In the genomic region with DNA sequence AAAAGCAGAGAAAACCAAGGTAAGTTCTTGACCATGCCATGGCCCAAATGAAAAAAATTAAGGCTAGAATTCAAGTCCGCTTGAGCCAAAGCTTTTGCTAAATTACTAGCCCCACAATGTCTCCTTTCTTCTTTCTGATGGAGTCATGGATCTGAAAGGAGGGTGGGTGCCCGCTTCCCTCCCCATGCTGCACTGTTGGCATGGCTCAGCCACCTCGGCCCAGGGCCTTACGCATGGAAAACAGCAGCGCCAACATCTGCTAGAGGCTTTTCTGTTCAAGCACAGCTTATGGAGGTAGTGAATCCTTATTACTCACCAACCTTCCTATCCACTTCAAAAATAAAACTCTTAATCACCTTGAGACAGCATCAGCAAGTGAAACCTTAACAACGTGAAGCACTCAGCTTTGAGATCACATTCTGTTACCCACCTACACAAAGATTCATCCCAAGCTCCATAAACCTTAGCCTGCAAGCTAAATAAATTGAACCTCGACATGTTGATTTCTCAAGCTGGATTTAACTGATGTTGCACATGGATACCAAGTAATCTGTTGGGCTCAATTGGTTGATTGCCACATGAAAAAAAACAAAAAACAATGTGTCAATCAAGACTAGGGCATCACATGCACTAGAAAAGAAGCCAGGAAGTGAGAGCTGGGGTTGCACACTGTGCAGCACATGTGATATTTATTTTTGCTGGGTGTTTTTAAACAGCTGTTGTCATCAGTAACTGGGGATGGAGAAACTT, we compare ENCODE assay signal across 12 cellular contexts. TPM values are rescaled to one million over a fixed set of nuclear protein-coding genes. Genes with fewer than 3 reads are reported as not detected.
DNase-seq lines count a peak whose midpoint lies in the region; ATAC-seq lines count a peak whose summit lies in the region.
"Had no signal": no experiment of that assay in that cellular context is flagged by ENCODE, and none has a peak within 500 bp of the region (broad histone marks: within the 10 kb centered on the region; RNA-seq: fewer than 3 reads in every experiment).

No MANE protein-coding gene starts in this region.

- H3K4me3 Mint-ChIP-seq in CD4-positive, CD25-positive, alpha-beta regulatory T cell = peak overlapping the region; percentile 17 to 81 (median 60)
- H3K4me3 Mint-ChIP-seq in activated T-helper 1 cell treated with anti-CD3 and anti-CD28 coated beads, Interleukin-12 subunit alpha, Interleukin-12 subunit beta, Interleukin-2, Interleukin-4 antibody, amounts not matched to agents 30 ng/mL and 10 ng/mL and 1 ng/mL, durations not matched to agents 14 hours and 24 hours and 36 hours = no peak overlapping the region

- peak overlapping the region; percentile 95 to 98 (median 96) for H3K27ac Mint-ChIP-seq in CD4-positive, CD25-positive, alpha-beta regulatory T cell
- H3K27ac Mint-ChIP-seq in activated T-helper 1 cell treated with anti-CD3 and anti-CD28 coated beads, Interleukin-12 subunit alpha, Interleukin-12 subunit beta, Interleukin-2, Interleukin-4 antibody, amounts not matched to agents 30 ng/mL and 10 ng/mL and 1 ng/mL, durations not matched to agents 14 hours and 24 hours and 36 hours = peak overlapping the region; percentile 74

- DNase-seq in CD4-positive, CD25-positive, alpha-beta regulatory T cell = peak in 2 of 3 donors; percentile 69 to 86
- no peak for DNase-seq in activated T-helper 1 cell treated with anti-CD3 and anti-CD28 coated beads, Interleukin-12 subunit alpha, Interleukin-12 subunit beta, Interleukin-2, Interleukin-4 antibody, amounts not matched to agents 30 ng/mL and 10 ng/mL and 1 ng/mL, durations not matched to agents 14 hours and 24 hours and 36 hours (ENCODE audit: low spot score)
- DNase-seq in myocyte (ENCODE audit: low read depth) (peak; percentile 87), NCI-H1105 (lab: John Stamatoyannopoulos, UW) (no peak), NCI-H1694 (lab: John Stamatoyannopoulos, UW) (no peak), NCI-H1092 treated with DMSO at 0.1 percent for 48 hours (lab: John Stamatoyannopoulos, UW) (no peak)
- DNase-seq: kidney had no signal

- no peaks in the 10 kb centered on the region for H3K36me3 Mint-ChIP-seq in CD4-positive, CD25-positive, alpha-beta regulatory T cell
- peaks cover 9% of the 10 kb centered on the region for H3K36me3 Mint-ChIP-seq in activated T-helper 1 cell treated with anti-CD3 and anti-CD28 coated beads, Interleukin-12 subunit alpha, Interleukin-12 subunit beta, Interleukin-2, Interleukin-4 antibody, amounts not matched to agents 30 ng/mL and 10 ng/mL and 1 ng/mL, durations not matched to agents 14 hours and 24 hours and 36 hours (ENCODE audit: low read depth)

- peaks cover 52% of the 10 kb centered on the region for H3K4me1 ChIP-seq in CD4-positive, CD25-positive, alpha-beta regulatory T cell (ENCODE audit: control insufficient read depth, insufficient read depth, low read length, poor library complexity, severe bottlenecking)

- ATAC-seq in CD4-positive, CD25-positive, alpha-beta regulatory T cell (ENCODE audit: low read depth in 2 of 2) = peak; percentile 87
- ATAC-seq in GM21529 (IDR thresholded peaks at IDR 0.05; ENCODE audit: unreplicated experiment) (peak; percentile 70), HG03521 (IDR thresholded peaks at IDR 0.05; ENCODE audit: unreplicated experiment) (no peak)

- intact Hi-C loops in activated T-helper 1 cell treated with anti-CD3 and anti-CD28 coated beads, Interleukin-12 subunit alpha, Interleukin-12 subunit beta, Interleukin-2, Interleukin-4 antibody, amounts not matched to agents 30 ng/mL and 10 ng/mL and 1 ng/mL, durations not matched to agents 14 hours and 24 hours and 36 hours (cut with micrococcal nuclease) = no loop called here

- H3K4me1 Mint-ChIP-seq in CD4-positive, CD25-positive, alpha-beta regulatory T cell = peaks cover 18 to 64% (median 37%) of the 10 kb centered on the region in 4 donors
- H3K4me1 Mint-ChIP-seq in activated T-helper 1 cell treated with anti-CD3 and anti-CD28 coated beads, Interleukin-12 subunit alpha, Interleukin-12 subunit beta, Interleukin-2, Interleukin-4 antibody, amounts not matched to agents 30 ng/mL and 10 ng/mL and 1 ng/mL, durations not matched to agents 14 hours and 24 hours and 36 hours (ENCODE audit: low read depth) = peaks cover 29% of the 10 kb centered on the region

- H3K4me3 ChIP-seq in CD4-positive, CD25-positive, alpha-beta regulatory T cell (ENCODE audit: low read depth, low read length) = peak overlapping the region; percentile 23
- H3K4me3 ChIP-seq: BLaER1, coronary artery had no signal

- H3K27me3 ChIP-seq in CD4-positive, CD25-positive, alpha-beta regulatory T cell (ENCODE audit: control insufficient read depth, insufficient read depth, low read length) = no peaks in the 10 kb centered on the region
- H3K27me3 ChIP-seq: BLaER1 had no signal

- H3K27ac ChIP-seq in CD4-positive, CD25-positive, alpha-beta regulatory T cell (ENCODE audit: insufficient read depth, low read length, poor library complexity, severe bottlenecking) = peak overlapping the region; percentile 74
- H3K27ac ChIP-seq: BLaER1, coronary artery, neutrophil had no signal

- H3K36me3 ChIP-seq in CD4-positive, CD25-positive, alpha-beta regulatory T cell (ENCODE audit: control insufficient read depth, insufficient read depth, low read length) = no peaks in the 10 kb centered on the region
- H3K36me3 ChIP-seq: BLaER1, neutrophil had no signal

- peaks cover 4% of the 10 kb centered on the region for H3K27me3 Mint-ChIP-seq in CD4-positive, CD25-positive, alpha-beta regulatory T cell
- no peaks in the 10 kb centered on the region for H3K27me3 Mint-ChIP-seq in activated T-helper 1 cell treated with anti-CD3 and anti-CD28 coated beads, Interleukin-12 subunit alpha, Interleukin-12 subunit beta, Interleukin-2, Interleukin-4 antibody, amounts not matched to agents 30 ng/mL and 10 ng/mL and 1 ng/mL, durations not matched to agents 14 hours and 24 hours and 36 hours (ENCODE audit: insufficient read depth)

- no peaks in the 10 kb centered on the region for H3K9me3 ChIP-seq in CD4-positive, CD25-positive, alpha-beta regulatory T cell (ENCODE audit: control insufficient read depth in 2 of 2, low read length in 2 of 2)
- H3K9me3 ChIP-seq: BLaER1, neutrophil had no signal

- H3K9me3 Mint-ChIP-seq in CD4-positive, CD25-positive, alpha-beta regulatory T cell = peaks cover 0 to 5% (median 0%) of the 10 kb centered on the region in 7 donors
- no peaks in the 10 kb centered on the region for H3K9me3 Mint-ChIP-seq in activated T-helper 1 cell treated with anti-CD3 and anti-CD28 coated beads, Interleukin-12 subunit alpha, Interleukin-12 subunit beta, Interleukin-2, Interleukin-4 antibody, amounts not matched to agents 30 ng/mL and 10 ng/mL and 1 ng/mL, durations not matched to agents 14 hours and 24 hours and 36 hours

RNA-seq across cellular contexts. Expression of a gene that starts 43.4 kb away (rescaled TPM):
- total RNA-seq in CD4-positive, CD25-positive, alpha-beta regulatory T cell = 5,591 TPM
- 1,000 to 10,000 TPM; 2,708 to 4,074 (median 3,846) TPM for polyA plus RNA-seq in CD4-positive, CD25-positive, alpha-beta regulatory T cell
- 2,353 and 2,360 TPM in 2 replicates for total RNA-seq in activated T-helper 1 cell treated with anti-CD3 and anti-CD28 coated beads, Interleukin-12 subunit alpha, Interleukin-12 subunit beta, Interleukin-2, Interleukin-4 antibody, amounts not matched to agents 30 ng/mL and 10 ng/mL and 1 ng/mL, durations not matched to agents 14 hours and 24 hours and 36 hours
- total RNA-seq in myocyte = 2,103 and 2,274 TPM in 2 replicates
- 3,554 TPM for polyA plus RNA-seq in myocyte (2012)

Comparison
In these comparisons a context has a peak if more than half of its experiments do, and no peak if none do; other contexts are left out.
1. DNase-seq: peak in CD4-positive, CD25-positive, alpha-beta regulatory T cell (2 of 3) and myocyte (single experiment); none in activated T-helper 1 cell treated with anti-CD3 and anti-CD28 coated beads, Interleukin-12 subunit alpha, Interleukin-12 subunit beta, Interleukin-2, Interleukin-4 antibody, amounts not matched to agents 30 ng/mL and 10 ng/mL and 1 ng/mL, durations not matched to agents 14 hours and 24 hours and 36 hours (single experiment), NCI-H1105 (single experiment), NCI-H1694 (single experiment) and NCI-H1092 treated with DMSO at 0.1 percent for 48 hours (single experiment).